20 cellular contexts compared by ENCODE assay signal in the genomic region with DNA sequence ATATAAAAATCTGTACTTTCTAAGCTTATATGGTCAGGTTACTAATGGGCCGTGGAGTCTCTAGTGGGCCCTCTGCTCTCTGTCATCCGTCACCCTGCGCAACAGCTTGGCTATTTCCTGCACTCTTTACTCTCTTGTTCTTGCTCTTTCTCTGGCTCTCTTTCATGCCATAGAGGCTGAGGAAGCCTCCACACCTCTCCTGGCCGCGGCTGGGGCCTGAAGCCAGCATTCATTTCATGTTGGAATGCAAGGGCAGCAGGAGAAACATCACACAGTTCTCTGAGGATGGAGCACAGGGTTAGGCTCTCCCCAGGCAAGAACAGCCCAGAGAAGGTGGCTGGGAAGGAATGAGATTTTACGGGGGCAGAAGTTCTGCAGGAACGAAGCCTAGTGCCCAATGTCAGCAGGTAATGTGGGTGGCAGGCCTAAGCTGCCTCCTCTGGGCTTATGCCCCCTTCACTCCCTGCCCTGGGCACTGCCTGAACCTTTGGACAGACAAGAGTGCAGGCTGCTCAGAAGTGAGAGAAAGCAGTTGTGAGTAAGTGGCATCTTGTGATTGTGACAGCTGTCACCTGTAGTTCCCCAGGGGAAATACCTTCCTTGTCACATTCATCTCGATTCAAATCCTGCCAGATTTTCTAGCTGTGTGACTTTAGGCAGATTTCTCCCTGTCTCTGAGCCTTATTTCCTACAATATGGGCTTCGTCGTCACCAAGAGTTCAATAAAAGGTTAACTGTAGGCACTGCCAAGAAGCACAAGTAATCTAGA. TPM values are rescaled to one million over a fixed set of nuclear protein-coding genes. Genes with fewer than 3 reads are reported as not detected.
DNase-seq lines count a peak whose midpoint lies in the region; ATAC-seq and TF ChIP-seq lines count a peak whose summit lies in the region.
"Had no signal": no experiment of that assay in that cellular context is flagged by ENCODE, and none has a peak within 500 bp of the region (broad histone marks: within the 10 kb centered on the region; RNA-seq: fewer than 3 reads in every experiment).

No MANE protein-coding gene starts in this region.

- H3K27me3 ChIP-seq in right cardiac atrium (ENCODE audit: control insufficient read depth, insufficient read depth) = no peaks in the 10 kb centered on the region
- no peaks in the 10 kb centered on the region for H3K27me3 ChIP-seq in upper lobe of right lung
- H3K27me3 ChIP-seq in CD8-positive, alpha-beta memory T cell (ENCODE audit: insufficient read depth, low read length, poor library complexity, severe bottlenecking) = peaks cover 9% of the 10 kb centered on the region

- peaks cover 0 to 31% of the 10 kb centered on the region in 2 donors for H3K27me3 Mint-ChIP-seq in natural killer cell treated with Interleukin-12 subunit alpha and Interleukin-12 subunit beta and Interleukin-15 and Interleukin-18, amount 100 ng/mL, for 72 hours
- H3K27me3 Mint-ChIP-seq in CD8-positive, alpha-beta memory T cell = peaks cover 17 to 62% of the 10 kb centered on the region in 2 donors

- no peak overlapping the region for H3K4me3 Mint-ChIP-seq in natural killer cell treated with Interleukin-12 subunit alpha and Interleukin-12 subunit beta and Interleukin-15 and Interleukin-18, amount 100 ng/mL, for 72 hours
- no peak overlapping the region for H3K4me3 Mint-ChIP-seq in CD8-positive, alpha-beta memory T cell
- H3K4me3 Mint-ChIP-seq: endodermal cell, GM23338 had no signal

- no peaks in the 10 kb centered on the region for H3K9me3 ChIP-seq in right cardiac atrium (ENCODE audit: control insufficient read depth, low read length)
- peaks cover 4% of the 10 kb centered on the region for H3K9me3 ChIP-seq in upper lobe of right lung
- H3K9me3 ChIP-seq in CD8-positive, alpha-beta memory T cell (ENCODE audit: low read length) = no peaks in the 10 kb centered on the region
- H3K9me3 ChIP-seq: left lung had no signal

- peaks cover 33 to 35% of the 10 kb centered on the region in 2 donors for H3K4me1 Mint-ChIP-seq in natural killer cell treated with Interleukin-12 subunit alpha and Interleukin-12 subunit beta and Interleukin-15 and Interleukin-18, amount 100 ng/mL, for 72 hours (ENCODE audit: low read depth in 2 of 2)
- H3K4me1 Mint-ChIP-seq in CD8-positive, alpha-beta memory T cell = peaks cover 21 to 24% (median 23%) of the 10 kb centered on the region in 3 donors

- H3K27ac ChIP-seq in right cardiac atrium (ENCODE audit: low read length) = no peak overlapping the region
- H3K27ac ChIP-seq in upper lobe of right lung = no peak overlapping the region
- no peak overlapping the region for H3K27ac ChIP-seq in CD8-positive, alpha-beta memory T cell (ENCODE audit: low read depth, low read length)
- H3K27ac ChIP-seq: left lung had no signal

- CTCF ChIA-PET in CD8-positive, alpha-beta memory T cell (lab: Charles Lee) = no interaction called here

- no peaks in the 10 kb centered on the region for H3K36me3 Mint-ChIP-seq in natural killer cell treated with Interleukin-12 subunit alpha and Interleukin-12 subunit beta and Interleukin-15 and Interleukin-18, amount 100 ng/mL, for 72 hours
- H3K36me3 Mint-ChIP-seq in CD8-positive, alpha-beta memory T cell = no peaks in the 10 kb centered on the region

- H3K4me1 ChIP-seq in right cardiac atrium (ENCODE audit: control insufficient read depth, insufficient read depth, low read length) = no peaks in the 10 kb centered on the region
- peaks cover 28% of the 10 kb centered on the region for H3K4me1 ChIP-seq in upper lobe of right lung
- peaks cover 17% of the 10 kb centered on the region for H3K4me1 ChIP-seq in CD8-positive, alpha-beta memory T cell (ENCODE audit: insufficient read depth, low read length)

- no peak overlapping the region for H3K27ac Mint-ChIP-seq in natural killer cell treated with Interleukin-12 subunit alpha and Interleukin-12 subunit beta and Interleukin-15 and Interleukin-18, amount 100 ng/mL, for 72 hours
- no peak overlapping the region for H3K27ac Mint-ChIP-seq in CD8-positive, alpha-beta memory T cell
- H3K27ac Mint-ChIP-seq: endodermal cell had no signal

- WGBS in right cardiac atrium = 52% methylated on average over 10 of the region's 10 CpGs

- POLR2A ChIA-PET in CD8-positive, alpha-beta memory T cell (lab: Charles Lee) = no interaction called here

- TF ChIP-seq CTCF in upper lobe of right lung (IDR thresholded peaks at IDR 0.05) = no peak

- H3K9me3 Mint-ChIP-seq in natural killer cell treated with Interleukin-12 subunit alpha and Interleukin-12 subunit beta and Interleukin-15 and Interleukin-18, amount 100 ng/mL, for 72 hours = no peaks in the 10 kb centered on the region
- H3K9me3 Mint-ChIP-seq in CD8-positive, alpha-beta memory T cell = peaks cover 0 to 4% (median 0%) of the 10 kb centered on the region in 5 donors
- H3K9me3 Mint-ChIP-seq: endodermal cell had no signal

- intact Hi-C loops in left ventricle myocardium superior (cut with micrococcal nuclease) = no loop called here
- intact Hi-C loops in right cardiac atrium (cut with DNase I) = no loop called here
- intact Hi-C loops in upper lobe of right lung (cut with DNase I) = no loop called here

- peak; percentile 50 for DNase-seq in NCI-H510A treated with DMSO at 0.1 percent for 48 hours (lab: John Stamatoyannopoulos, UW)
- no peak for DNase-seq in NCI-H510A (lab: John Stamatoyannopoulos, UW)
- no peak for DNase-seq in left ventricle myocardium superior
- DNase-seq in right cardiac atrium = no peak
- DNase-seq in natural killer cell treated with Interleukin-12 subunit alpha and Interleukin-12 subunit beta and Interleukin-15 and Interleukin-18, amount 100 ng/mL, for 72 hours (ENCODE audit: low spot score) = no peak
- DNase-seq in upper lobe of right lung = peak; percentile 32
- no peak for DNase-seq in CD8-positive, alpha-beta memory T cell
- DNase-seq: 8988T; activated CD4-positive, alpha-beta T cell treated with anti-CD3 and anti-CD28 coated beads, Interleukin-2, amount 50 U/mL, for 48 hours; aorta; endodermal cell; Kasumi-1; left lung; NCI-H1048; NCI-H748 treated with DMSO at 0.1 percent for 48 hours; PC-3; stimulated activated naive CD4-positive, alpha-beta T cell had no signal

- H3K4me3 ChIP-seq in right cardiac atrium (ENCODE audit: low read length) (no peak overlapping the region), upper lobe of right lung (no peak overlapping the region)
- H3K4me3 ChIP-seq in CD8-positive, alpha-beta memory T cell (ENCODE audit: low read length) = no peak overlapping the region
- H3K4me3 ChIP-seq: GM23338, left lung had no signal

- ATAC-seq in left ventricle myocardium superior (peak; percentile 17), right cardiac atrium (no peak), upper lobe of right lung (no peak), esophagus mucosa (no peak)
- ATAC-seq in natural killer cell treated with Interleukin-12 subunit alpha and Interleukin-12 subunit beta and Interleukin-15 and Interleukin-18, amount 100 ng/mL, for 72 hours = peak; percentile 43 to 83
- ATAC-seq: GM23338, left lung, PC-3 had no signal

- H3K36me3 ChIP-seq in upper lobe of right lung = no peaks in the 10 kb centered on the region
- H3K36me3 ChIP-seq in CD8-positive, alpha-beta memory T cell (ENCODE audit: insufficient read depth, low read length) = no peaks in the 10 kb centered on the region
- H3K36me3 ChIP-seq: left lung had no signal

RNA-seq across cellular contexts. Expression of a gene that starts 3.6 kb away (rescaled TPM):
- total RNA-seq in left ventricle myocardium superior (not detected), right cardiac atrium (1 to 10 TPM in 1 of 4 donors, under 1 TPM in 2, not detected in 1; 0.06 to 1.0 (median 0.09) TPM), upper lobe of right lung (2.4 TPM), esophagus mucosa (0.32 TPM)
- polyA plus RNA-seq in right cardiac atrium = 0.25 TPM
- under 1 TPM in 1 of 2 donors, not detected in 1; 0.42 TPM for total RNA-seq in natural killer cell treated with Interleukin-12 subunit alpha and Interleukin-12 subunit beta and Interleukin-15 and Interleukin-18, amount 100 ng/mL, for 72 hours
- not detected for total RNA-seq in CD8-positive, alpha-beta memory T cell
- not detected for polyA plus RNA-seq in CD8-positive, alpha-beta memory T cell
- total RNA-seq: T-helper 1 cell treated with Interleukin-12 subunit alpha and Interleukin-12 subunit beta and Interleukin-4 antibody, amounts not matched to agents 30 ng/mL and 1 ng/mL, for 36 hours had no signal

Comparison
In these comparisons a context has a peak if more than half of its experiments do, and no peak if none do; other contexts are left out.
1. DNase-seq: peak in NCI-H510A treated with DMSO at 0.1 percent for 48 hours (single experiment) and upper lobe of right lung (single experiment); none in NCI-H510A (single experiment), left ventricle myocardium superior (single experiment), right cardiac atrium (0 of 3), natural killer cell treated with Interleukin-12 subunit alpha and Interleukin-12 subunit beta and Interleukin-15 and Interleukin-18, amount 100 ng/mL, for 72 hours (single experiment) and CD8-positive, alpha-beta memory T cell (0 of 5).
2. ATAC-seq: peak in left ventricle myocardium superior (single experiment) and natural killer cell treated with Interleukin-12 subunit alpha and Interleukin-12 subunit beta and Interleukin-15 and Interleukin-18, amount 100 ng/mL, for 72 hours (2 of 2); none in right cardiac atrium (0 of 2), upper lobe of right lung (single experiment) and esophagus mucosa (single experiment).